Comparison of ENCODE assay signal across 1 cellular context in genomic region chr4:40150932-40151331, GRCh38.
TF ChIP-seq lines count a peak whose summit lies in the region.

No MANE protein-coding gene starts in this region.

TF ChIP-seq in GM12878, 131 proteins besides CTCF, POLR2A, EP300 and RAD21:
- TF ChIP-seq ZNF622 (IDR thresholded peaks at IDR 0.05), result no peak
- TF ChIP-seq BCL11A (IDR thresholded peaks at IDR 0.05; ENCODE audit: low read depth, low read length), result no peak
- TF ChIP-seq SUPT20H (IDR thresholded peaks at IDR 0.05; ENCODE audit: borderline replicate concordance, control insufficient read depth, low read depth, low read length), result no peak
- no peak for TF ChIP-seq ESRRA (IDR thresholded peaks at IDR 0.05; ENCODE audit: low read length)
- no peak for TF ChIP-seq CHD1 (IDR thresholded peaks at IDR 0.05; ENCODE audit: low read depth, low read length)
- no peak for TF ChIP-seq RBBP5 (conservative IDR thresholded peaks at IDR 0.05)
- TF ChIP-seq JUNB (IDR thresholded peaks at IDR 0.05), result no peak
- TF ChIP-seq NBN (IDR thresholded peaks at IDR 0.05), result no peak
- no peak for TF ChIP-seq SIX5 (IDR thresholded peaks at IDR 0.05; ENCODE audit: low read depth, low read length, severe bottlenecking)
- TF ChIP-seq NFIC (IDR thresholded peaks at IDR 0.05; ENCODE audit: low read depth, low read length), result no peak
- TF ChIP-seq HDGF (IDR thresholded peaks at IDR 0.05), result no peak
- no peak for TF ChIP-seq MXI1 (IDR thresholded peaks at IDR 0.05; ENCODE audit: low read depth, low read length)
- TF ChIP-seq TBL1XR1 (IDR thresholded peaks at IDR 0.05; ENCODE audit: low read depth, low read length), result no peak
- no peak for TF ChIP-seq BCLAF1 (IDR thresholded peaks at IDR 0.05)
- TF ChIP-seq NR2C1 (IDR thresholded peaks at IDR 0.05), result no peak
- TF ChIP-seq HCFC1 (IDR thresholded peaks at IDR 0.05; ENCODE audit: low read length), result no peak
- no peak for TF ChIP-seq KLF5 (IDR thresholded peaks at IDR 0.05; ENCODE audit: partially characterized antibody)
